ENCODE assay signal across 1 cellular context in genomic region chr2:42029639-42030195, GRCh38.
TF ChIP-seq lines count a peak whose summit lies in the region.

No MANE protein-coding gene starts in this region.

TF ChIP-seq in GM12878, 131 proteins besides CTCF, POLR2A, EP300 and RAD21 (continued from another document):
- TF ChIP-seq MTA3 (IDR thresholded peaks at IDR 0.05; ENCODE audit: borderline replicate concordance, low read length) (peak; percentile 46; the same call in 1 of the 2 replicates), RUNX3 (IDR thresholded peaks at IDR 0.05; ENCODE audit: low read length) (peak; percentile 30; the same call in 1 of the 2 replicates), KDM1A (IDR thresholded peaks at IDR 0.05; ENCODE audit: borderline replicate concordance) (no peak), BHLHE40 (IDR thresholded peaks at IDR 0.05; ENCODE audit: borderline replicate concordance in 1 of 2, low read depth in 2 of 2, low read length in 1 of 2) (0 out of 4 replicates have a peak, but pooled peaks of 1 of the 2 experiments have one; percentile 9), PRDM15 (CRISPR knock-in tag; IDR thresholded peaks at IDR 0.05) (no peak), ZNF687 (IDR thresholded peaks at IDR 0.05) (no peak)
